Comparison of ENCODE assay signal across 13 cellular contexts in the genomic region with DNA sequence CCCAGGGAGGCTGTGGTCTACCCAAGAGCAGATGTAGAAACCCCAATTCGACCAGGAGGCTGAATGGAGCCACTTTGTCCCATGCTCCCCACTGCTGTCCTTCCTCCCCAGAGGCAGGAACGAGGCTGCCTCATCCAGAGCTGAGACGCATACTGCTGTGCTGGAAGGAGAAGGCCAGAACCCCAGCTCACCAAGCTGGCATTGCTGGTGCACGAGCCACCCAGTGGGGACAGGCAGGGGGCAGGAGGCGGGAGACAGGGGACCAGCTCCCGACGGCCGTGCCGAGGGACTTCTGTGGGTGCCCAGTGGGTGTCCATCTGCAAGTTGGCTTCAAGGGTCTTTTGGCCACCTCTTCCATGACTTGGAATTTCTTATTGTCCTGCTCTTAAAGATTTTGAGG.
DNase-seq lines count a peak whose midpoint lies in the region; ATAC-seq and TF ChIP-seq lines count a peak whose summit lies in the region.
"Had no signal": no experiment of that assay in that cellular context is flagged by ENCODE, and none has a peak within 500 bp of the region (broad histone marks: within the 10 kb centered on the region; RNA-seq: fewer than 3 reads in every experiment).

No MANE protein-coding gene starts in this region.

- TF ChIP-seq POLR2A in NB4 (IDR thresholded peaks at IDR 0.05; ENCODE audit: extremely low read depth, insufficient read length) (no peak), gastroesophageal sphincter (IDR thresholded peaks at IDR 0.05) (no peak)

- H2AFZ ChIP-seq in neuronal stem cell (ENCODE audit: low read length): no peak overlapping the region
- H2AFZ ChIP-seq: GM23338 had no signal

- H3K4me3 ChIP-seq in BLaER1 treated with 17β-estradiol and CSF1 and Interleukin-3, amounts not matched to agents 10 nM and 100 nM: no peak overlapping the region
- H3K4me3 ChIP-seq in NB4 (ENCODE audit: low read depth, low read length): no peak overlapping the region
- H3K4me3 ChIP-seq in gastroesophageal sphincter: no peak overlapping the region
- no peak overlapping the region for H3K4me3 ChIP-seq in neuronal stem cell (ENCODE audit: low read length in 2 of 2)
- H3K4me3 ChIP-seq: GM23338, HAP-1 had no signal

- no peak overlapping the region for H4K91ac ChIP-seq in neuronal stem cell (ENCODE audit: low read depth, low read length, poor library complexity)

- no peak overlapping the region for H2BK5ac ChIP-seq in neuronal stem cell (ENCODE audit: low read length)

- no peak overlapping the region for H2BK120ac ChIP-seq in neuronal stem cell (ENCODE audit: low read depth, low read length)

- no peak overlapping the region for H2BK12ac ChIP-seq in neuronal stem cell (ENCODE audit: low read length)

- H3K27ac ChIP-seq in BLaER1 treated with 17β-estradiol and CSF1 and Interleukin-3, amounts not matched to agents 10 nM and 100 nM: no peak overlapping the region
- peak overlapping the region in 3 of 4 donors; percentile 17 to 83 (median 18) for H3K27ac ChIP-seq in gastroesophageal sphincter
- H3K27ac ChIP-seq in neuronal stem cell (replicated peaks; ENCODE audit: low read length): no peak overlapping the region

- peak; percentile 9 for DNase-seq in NB4 (ENCODE audit: low read depth)
- no peak for DNase-seq in neuronal stem cell (ENCODE audit: low spot score)
- DNase-seq in NOMO-1 treated with DMSO at 0.1 percent for 48 hours (lab: John Stamatoyannopoulos, UW; ENCODE audit: unreplicated experiment): no peak
- no peak for DNase-seq in NCI-H69 (lab: John Stamatoyannopoulos, UW)
- DNase-seq in GOT3 (lab: John Stamatoyannopoulos, UW): no peak
- DNase-seq: CD4-positive, alpha-beta T cell; DMS 273 treated with DMSO at 0.1 percent for 48 hours; DMS79; GF-D8 had no signal

- peaks cover 0 to 25% (median 20%) of the 10 kb centered on the region in 10 experiments; a peak in 16 of 20 replicates for H3K4me1 ChIP-seq in BLaER1 treated with 17β-estradiol and CSF1 and Interleukin-3, amounts not matched to agents 10 nM and 100 nM
- H3K4me1 ChIP-seq in gastroesophageal sphincter: peaks cover 0 to 78% (median 0%) of the 10 kb centered on the region in 3 donors
- H3K4me1 ChIP-seq in neuronal stem cell (ENCODE audit: control insufficient read depth in 2 of 2, insufficient read depth in 1 of 2, low read depth in 1 of 2, low read length in 2 of 2): peaks cover 0 to 3% of the 10 kb centered on the region in 2 donors
- H3K4me1 ChIP-seq: HAP-1 had no signal

- no peak for TF ChIP-seq EP300 in gastroesophageal sphincter (IDR thresholded peaks at IDR 0.05)

- no peak overlapping the region for H2BK15ac ChIP-seq in neuronal stem cell (ENCODE audit: low read length)

- no peak overlapping the region for H4K8ac ChIP-seq in neuronal stem cell (ENCODE audit: low read depth, low read length)

- WGBS in gastroesophageal sphincter (ENCODE audit: low coverage in 1 of 2), 2 donors: 80 to 100% methylated on average over 1 to 3 of the region's 9 CpGs
- WGBS in neuronal stem cell (ENCODE audit: extremely low coverage in 2 of 2, insufficient read length in 2 of 2, insufficient replicate concordance in 1 of 2), 2 donors: no CpG with 5 or more reads among the region's 9 CpGs

- H3K18ac ChIP-seq in neuronal stem cell (ENCODE audit: low read length): peak overlapping the region; percentile 60

- ATAC-seq in gastroesophageal sphincter: no peak
- ATAC-seq: GM23338 had no signal

- H3K14ac ChIP-seq in neuronal stem cell (ENCODE audit: low read length): peak overlapping the region; percentile 27

- H3K9ac ChIP-seq in BLaER1 treated with 17β-estradiol and CSF1 and Interleukin-3, amounts not matched to agents 10 nM and 100 nM: no peak overlapping the region
- H3K9ac ChIP-seq in neuronal stem cell (ENCODE audit: low read depth, low read length, poor library complexity): no peak overlapping the region

- no peaks in the 10 kb centered on the region for H3K9me3 ChIP-seq in BLaER1 treated with 17β-estradiol and CSF1 and Interleukin-3, amounts not matched to agents 10 nM and 100 nM (replicated peaks in 1 of 11)
- H3K9me3 ChIP-seq in gastroesophageal sphincter (no peaks in the 10 kb centered on the region), neuronal stem cell (replicated peaks in 1 of 2; ENCODE audit: control insufficient read depth in 2 of 2, insufficient read depth in 1 of 2, low read depth in 1 of 2, low read length in 2 of 2) (peaks cover 0 to 2% of the 10 kb centered on the region in 2 donors)
- H3K9me3 ChIP-seq: HAP-1 had no signal

- H3K4ac ChIP-seq in neuronal stem cell (ENCODE audit: low read length): no peak overlapping the region

- peak overlapping the region in 10 of 11 experiments; percentile 12 to 90 (median 70); a peak in 19 of 22 replicates for H3K4me2 ChIP-seq in BLaER1 treated with 17β-estradiol and CSF1 and Interleukin-3, amounts not matched to agents 10 nM and 100 nM
- H3K4me2 ChIP-seq in neuronal stem cell (ENCODE audit: insufficient read depth, low read length, poor library complexity, severe bottlenecking): no peak overlapping the region
- H3K4me2 ChIP-seq: GM23338 had no signal

- TF ChIP-seq CTCF in NB4 (IDR thresholded peaks at IDR 0.05; ENCODE audit: low read depth, low read length) (no peak), gastroesophageal sphincter (IDR thresholded peaks at IDR 0.05) (no peak)

- H3K36me3 ChIP-seq in BLaER1 treated with 17β-estradiol and CSF1 and Interleukin-3, amounts not matched to agents 10 nM and 100 nM: no peaks in the 10 kb centered on the region
- H3K36me3 ChIP-seq in gastroesophageal sphincter (peaks cover 0 to 4% of the 10 kb centered on the region in 2 donors), neuronal stem cell (replicated peaks in 1 of 2; ENCODE audit: control insufficient read depth in 2 of 2, insufficient read depth in 2 of 2, low read length in 2 of 2) (no peaks in the 10 kb centered on the region)
- H3K36me3 ChIP-seq: HAP-1 had no signal

- H3K23ac ChIP-seq in neuronal stem cell (ENCODE audit: low read depth, low read length, poor library complexity): no peak overlapping the region

- no peaks in the 10 kb centered on the region for H3K79me1 ChIP-seq in neuronal stem cell (ENCODE audit: low read depth, low read length)

- peaks cover 0 to 6% (median 0%) of the 10 kb centered on the region in 11 experiments; a peak in 4 of 22 replicates for H4K20me1 ChIP-seq in BLaER1 treated with 17β-estradiol and CSF1 and Interleukin-3, amounts not matched to agents 10 nM and 100 nM

- no peak overlapping the region for H2AK5ac ChIP-seq in neuronal stem cell (ENCODE audit: low read depth, low read length)

- H3K27me3 ChIP-seq in BLaER1 treated with 17β-estradiol and CSF1 and Interleukin-3, amounts not matched to agents 10 nM and 100 nM: peaks cover 24 to 51% (median 34%) of the 10 kb centered on the region in 11 experiments; a peak in 20 of 22 replicates
- H3K27me3 ChIP-seq in gastroesophageal sphincter (no peaks in the 10 kb centered on the region), neuronal stem cell (ENCODE audit: control insufficient read depth in 3 of 3, insufficient read depth in 3 of 3, low read depth in 1 of 3, low read length in 3 of 3) (no peaks in the 10 kb centered on the region)

Comparison
In these comparisons a context has a peak if more than half of its experiments do, and no peak if none do; other contexts are left out.
1. H3K27ac ChIP-seq: peak in gastroesophageal sphincter (3 of 4); none in BLaER1 treated with 17β-estradiol and CSF1 and Interleukin-3, amounts not matched to agents 10 nM and 100 nM (0 of 11) and neuronal stem cell (single experiment).